In genomic region chr18:46079336-46079735, GRCh38 we compare ENCODE assay signal across 21 cellular contexts. TPM values are rescaled to one million over a fixed set of nuclear protein-coding genes. Genes with fewer than 3 reads are reported as not detected.
DNase-seq lines count a peak whose midpoint lies in the region; ATAC-seq, FAIRE-seq and TF ChIP-seq lines count a peak whose summit lies in the region.
"Had no signal": no experiment of that assay in that cellular context is flagged by ENCODE, and none has a peak within 500 bp of the region (broad histone marks: within the 10 kb centered on the region; RNA-seq: fewer than 3 reads in every experiment).

No MANE protein-coding gene starts in this region.

- H3K9me3 ChIP-seq in right atrium auricular region (no peaks in the 10 kb centered on the region), HEK293 (ENCODE audit: control insufficient read depth, insufficient read depth, low read depth, low read length) (no peaks in the 10 kb centered on the region)
- H3K9me3 ChIP-seq: BLaER1 treated with 17β-estradiol and CSF1 and Interleukin-3, amounts not matched to agents 10 nM and 100 nM; HAP-1 had no signal

- peak; percentile 9 for DNase-seq in right atrium auricular region (ENCODE audit: low spot score)
- DNase-seq in left cardiac atrium: no peak
- DNase-seq in coronary artery (ENCODE audit: low spot score): peak; percentile 1
- no peak for DNase-seq in frontal cortex (ENCODE audit: low spot score in 2 of 2)
- DNase-seq in SK-N-DZ (ENCODE audit: low spot score): no peak
- no peak for DNase-seq in cerebellar nuclear complex (lab: John Stamatoyannopoulos, UW)
- DNase-seq: Calu3, DMS 273 treated with DMSO at 0.1 percent for 48 hours, DMS53, DND-41, EL, GM23248, IMR-90 had no signal

- no peak for FAIRE-seq in frontal cortex (lab: Jason Lieb, UNC)
- FAIRE-seq: GM12878, GM19239 had no signal

- H3K36me3 ChIP-seq in right atrium auricular region (peaks cover 67% of the 10 kb centered on the region), HEK293 (ENCODE audit: control insufficient read depth in 2 of 2, insufficient read depth in 1 of 2, low read length in 2 of 2) (peaks cover 47 to 55% of the 10 kb centered on the region in 2 experiments)

- TF ChIP-seq CTCF in right atrium auricular region (IDR thresholded peaks at IDR 0.05) (no peak), HEK293 (tag by site-specific recombination; IDR thresholded peaks at IDR 0.05) (no peak), coronary artery (IDR thresholded peaks at IDR 0.05) (no peak)

- H3K4me1 ChIP-seq in right atrium auricular region: peaks cover 0 to 7% of the 10 kb centered on the region in 2 donors
- H3K4me1 ChIP-seq in HEK293 (ENCODE audit: control insufficient read depth, insufficient read depth, low read length): no peaks in the 10 kb centered on the region
- H3K4me1 ChIP-seq: BLaER1 treated with 17β-estradiol and CSF1 and Interleukin-3, amounts not matched to agents 10 nM and 100 nM; HAP-1 had no signal

- CTCF ChIA-PET in HEK293 (lab: Yijun Ruan, JAX): no interaction called here

- H3K4me3 ChIP-seq in right atrium auricular region (no peak overlapping the region), HEK293 (ENCODE audit: low read depth, low read length) (no peak overlapping the region), coronary artery (no peak overlapping the region)
- H3K4me3 ChIP-seq: BLaER1 treated with 17β-estradiol and CSF1 and Interleukin-3, amounts not matched to agents 10 nM and 100 nM; GM12878; GM23248; HAP-1 had no signal

- intact Hi-C loops in left cardiac atrium (cut with DNase I): loop anchor here in 1 of 2 donors (10.0 kb wide), 1 partner anchor 105 kb away; no protein-coding TSS in a partner anchor

- no peak for ATAC-seq in left cardiac atrium
- ATAC-seq: CD8-positive, alpha-beta T cell; GM12878 had no signal

- H3K27me3 ChIP-seq in right atrium auricular region: no peaks in the 10 kb centered on the region
- H3K27me3 ChIP-seq: BLaER1 treated with 17β-estradiol and CSF1 and Interleukin-3, amounts not matched to agents 10 nM and 100 nM had no signal

- POLR2A ChIA-PET in HEK293 (lab: Yijun Ruan, JAX): no interaction called here

- no peak overlapping the region for H3K27ac ChIP-seq in right atrium auricular region
- H3K27ac ChIP-seq in HEK293 (ENCODE audit: extremely low read depth, low read depth, low read length): no peak overlapping the region
- H3K27ac ChIP-seq in coronary artery: no peak overlapping the region
- H3K27ac ChIP-seq: BLaER1 treated with 17β-estradiol and CSF1 and Interleukin-3, amounts not matched to agents 10 nM and 100 nM; GM23248; HL-60 had no signal

TF ChIP-seq in HEK293, 187 proteins besides CTCF, POLR2A, EP300 and RAD21:
- no peak for TF ChIP-seq ZNF555 (tag by site-specific recombination; conservative IDR thresholded peaks at IDR 0.05)
- peak; percentile 58; the same call in 1 of the 2 replicates for TF ChIP-seq ZNF121 (tag by site-specific recombination; IDR thresholded peaks at IDR 0.05)

RNA-seq across cellular contexts. Expression of gene PSTPIP2, which starts 7.3 kb away (rescaled TPM):
- total RNA-seq in right atrium auricular region: 1 to 10 TPM; 3.4 to 3.9 TPM
- 1 to 10 TPM; 2.5 to 3.2 TPM for total RNA-seq in left cardiac atrium
- 0.41 TPM for total RNA-seq in frontal cortex
- polyA plus RNA-seq in SK-N-DZ (2014; cell fraction: cytosol; rRNA removed): 9.2 TPM in 2 replicates
- polyA plus RNA-seq in SK-N-DZ (2014; cell fraction: nucleus; rRNA removed): 2.7 and 9.1 TPM in 2 replicates
- total RNA-seq: H4 had no signal

RNA-seq across cellular contexts. Expression of gene ATP5F1A, which starts 18.8 kb away (rescaled TPM):
- total RNA-seq in right atrium auricular region (1,000 to 10,000 TPM in 1 of 2 donors, 100 to 1,000 TPM in 1; 785 to 1,543 TPM), left cardiac atrium (1,000 to 10,000 TPM; 1,001 to 1,121 TPM), frontal cortex (812 TPM)
- 787 and 820 TPM in 2 replicates for polyA plus RNA-seq in SK-N-DZ (2014; cell fraction: cytosol; rRNA removed)
- 336 and 516 TPM in 2 replicates for polyA plus RNA-seq in SK-N-DZ (2014; cell fraction: nucleus; rRNA removed)

RNA-seq across cellular contexts. Expression of gene HAUS1, which starts 24.8 kb away (rescaled TPM):
- total RNA-seq in right atrium auricular region: 10 to 100 TPM; 12.5 to 16.8 TPM
- total RNA-seq in left cardiac atrium: 1 to 10 TPM; 7.6 to 8.5 TPM
- total RNA-seq in frontal cortex: 39.1 TPM
- polyA plus RNA-seq in SK-N-DZ (2014; cell fraction: cytosol; rRNA removed): 100 and 105 TPM in 2 replicates
- 67.4 and 82.3 TPM in 2 replicates for polyA plus RNA-seq in SK-N-DZ (2014; cell fraction: nucleus; rRNA removed)

Comparison
In these comparisons a context has a peak if more than half of its experiments do, and no peak if none do; other contexts are left out.
1. DNase-seq: peak in right atrium auricular region (single experiment) and coronary artery (single experiment); none in left cardiac atrium (single experiment), frontal cortex (0 of 2), SK-N-DZ (single experiment) and cerebellar nuclear complex (0 of 2).